ENCODE assay signal across 2 cellular contexts in the genomic region with DNA sequence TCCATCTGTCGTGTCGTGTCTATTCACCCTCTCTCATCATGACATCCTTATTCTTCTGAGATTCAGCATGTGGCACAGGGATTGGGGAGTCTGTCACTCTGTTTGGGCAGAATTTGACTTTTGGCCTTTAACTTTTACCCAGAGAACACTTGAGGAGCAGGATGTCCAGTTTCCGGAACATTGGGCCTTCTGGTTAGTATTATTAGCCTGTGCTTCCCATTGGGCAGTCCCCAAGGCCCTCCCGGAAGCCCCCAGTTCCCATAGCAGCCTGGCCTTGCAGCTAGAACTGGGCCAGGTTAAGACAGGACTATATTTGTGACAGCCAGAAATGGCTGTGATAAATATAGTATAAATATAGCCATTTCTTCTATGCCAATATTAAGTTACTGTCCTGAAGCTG.
A peak's percentile ranks its signal among the peaks of the same experiment; 100 is the strongest.
TF ChIP-seq lines count a peak whose summit lies in the region.

No MANE protein-coding gene starts in this region.

TF ChIP-seq in liver, 16 proteins besides CTCF, POLR2A, EP300 and RAD21:
- TF ChIP-seq RXRA (IDR thresholded peaks at IDR 0.05) (peak; percentile 34 to 50), ATF3 (IDR thresholded peaks at IDR 0.05) (no peak), GABPA (IDR thresholded peaks at IDR 0.05 in 1 of 2, conservative IDR thresholded peaks at IDR 0.05 in 1 of 2) (no peak), MAX (IDR thresholded peaks at IDR 0.05) (no peak), EGR1 (IDR thresholded peaks at IDR 0.05; ENCODE audit: low read depth in 2 of 2) (no peak), NR2F2 (IDR thresholded peaks at IDR 0.05) (peak; percentile 93), FOXA2 (IDR thresholded peaks at IDR 0.05) (no peak), HNF4G (IDR thresholded peaks at IDR 0.05) (no peak), FOXA1 (IDR thresholded peaks at IDR 0.05) (no peak), HNF4A (conservative IDR thresholded peaks at IDR 0.05) (no peak), TAF1 (conservative IDR thresholded peaks at IDR 0.05) (no peak), SP1 (IDR thresholded peaks at IDR 0.05) (peak; percentile 70), YY1 (IDR thresholded peaks at IDR 0.05) (no peak), JUND (IDR thresholded peaks at IDR 0.05) (no peak)
- TF ChIP-seq, protein P1, sequence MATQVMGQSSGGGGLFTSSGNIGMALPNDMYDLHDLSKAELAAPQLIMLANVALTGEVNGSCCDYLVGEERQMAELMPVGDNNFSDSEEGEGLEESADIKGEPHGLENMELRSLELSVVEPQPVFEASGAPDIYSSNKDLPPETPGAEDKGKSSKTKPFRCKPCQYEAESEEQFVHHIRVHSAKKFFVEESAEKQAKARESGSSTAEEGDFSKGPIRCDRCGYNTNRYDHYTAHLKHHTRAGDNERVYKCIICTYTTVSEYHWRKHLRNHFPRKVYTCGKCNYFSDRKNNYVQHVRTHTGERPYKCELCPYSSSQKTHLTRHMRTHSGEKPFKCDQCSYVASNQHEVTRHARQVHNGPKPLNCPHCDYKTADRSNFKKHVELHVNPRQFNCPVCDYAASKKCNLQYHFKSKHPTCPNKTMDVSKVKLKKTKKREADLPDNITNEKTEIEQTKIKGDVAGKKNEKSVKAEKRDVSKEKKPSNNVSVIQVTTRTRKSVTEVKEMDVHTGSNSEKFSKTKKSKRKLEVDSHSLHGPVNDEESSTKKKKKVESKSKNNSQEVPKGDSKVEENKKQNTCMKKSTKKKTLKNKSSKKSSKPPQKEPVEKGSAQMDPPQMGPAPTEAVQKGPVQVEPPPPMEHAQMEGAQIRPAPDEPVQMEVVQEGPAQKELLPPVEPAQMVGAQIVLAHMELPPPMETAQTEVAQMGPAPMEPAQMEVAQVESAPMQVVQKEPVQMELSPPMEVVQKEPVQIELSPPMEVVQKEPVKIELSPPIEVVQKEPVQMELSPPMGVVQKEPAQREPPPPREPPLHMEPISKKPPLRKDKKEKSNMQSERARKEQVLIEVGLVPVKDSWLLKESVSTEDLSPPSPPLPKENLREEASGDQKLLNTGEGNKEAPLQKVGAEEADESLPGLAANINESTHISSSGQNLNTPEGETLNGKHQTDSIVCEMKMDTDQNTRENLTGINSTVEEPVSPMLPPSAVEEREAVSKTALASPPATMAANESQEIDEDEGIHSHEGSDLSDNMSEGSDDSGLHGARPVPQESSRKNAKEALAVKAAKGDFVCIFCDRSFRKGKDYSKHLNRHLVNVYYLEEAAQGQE (IDR thresholded peaks at IDR 0.05), result no peak
- TF ChIP-seq, protein P2, sequence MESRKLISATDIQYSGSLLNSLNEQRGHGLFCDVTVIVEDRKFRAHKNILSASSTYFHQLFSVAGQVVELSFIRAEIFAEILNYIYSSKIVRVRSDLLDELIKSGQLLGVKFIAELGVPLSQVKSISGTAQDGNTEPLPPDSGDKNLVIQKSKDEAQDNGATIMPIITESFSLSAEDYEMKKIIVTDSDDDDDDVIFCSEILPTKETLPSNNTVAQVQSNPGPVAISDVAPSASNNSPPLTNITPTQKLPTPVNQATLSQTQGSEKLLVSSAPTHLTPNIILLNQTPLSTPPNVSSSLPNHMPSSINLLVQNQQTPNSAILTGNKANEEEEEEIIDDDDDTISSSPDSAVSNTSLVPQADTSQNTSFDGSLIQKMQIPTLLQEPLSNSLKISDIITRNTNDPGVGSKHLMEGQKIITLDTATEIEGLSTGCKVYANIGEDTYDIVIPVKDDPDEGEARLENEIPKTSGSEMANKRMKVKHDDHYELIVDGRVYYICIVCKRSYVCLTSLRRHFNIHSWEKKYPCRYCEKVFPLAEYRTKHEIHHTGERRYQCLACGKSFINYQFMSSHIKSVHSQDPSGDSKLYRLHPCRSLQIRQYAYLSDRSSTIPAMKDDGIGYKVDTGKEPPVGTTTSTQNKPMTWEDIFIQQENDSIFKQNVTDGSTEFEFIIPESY (IDR thresholded peaks at IDR 0.05), result no peak

TF ChIP-seq in HepG2, 621 proteins besides CTCF, POLR2A, EP300 and RAD21:
- TF ChIP-seq ZNF230 (CRISPR knock-in tag; IDR thresholded peaks at IDR 0.05) (no peak), MTF1 (CRISPR knock-in tag; IDR thresholded peaks at IDR 0.05) (no peak), KAT2B (IDR thresholded peaks at IDR 0.05; ENCODE audit: borderline replicate concordance, low read depth, low read length) (no peak), SKI (IDR thresholded peaks at IDR 0.05; ENCODE audit: partially characterized antibody) (no peak), GABPB1 (CRISPR knock-in tag; IDR thresholded peaks at IDR 0.05) (no peak), ZNF850 (CRISPR knock-in tag; conservative IDR thresholded peaks at IDR 0.05) (no peak), SP140L (CRISPR knock-in tag; IDR thresholded peaks at IDR 0.05; ENCODE audit: borderline replicate concordance) (no peak), DR1 (CRISPR knock-in tag; IDR thresholded peaks at IDR 0.05) (no peak), FOXM1 (CRISPR knock-in tag; IDR thresholded peaks at IDR 0.05) (no peak), KLF16 (CRISPR knock-in tag; IDR thresholded peaks at IDR 0.05) (no peak), SIN3B (IDR thresholded peaks at IDR 0.05; ENCODE audit: low read length) (no peak), ZMYM4 (CRISPR knock-in tag; IDR thresholded peaks at IDR 0.05) (no peak), HNRNPUL1 (IDR thresholded peaks at IDR 0.05; ENCODE audit: low read depth, low read length) (no peak), ESRRA (CRISPR knock-in tag; IDR thresholded peaks at IDR 0.05; ENCODE audit: low read depth) (no peak)
- TF ChIP-seq, protein P3, sequence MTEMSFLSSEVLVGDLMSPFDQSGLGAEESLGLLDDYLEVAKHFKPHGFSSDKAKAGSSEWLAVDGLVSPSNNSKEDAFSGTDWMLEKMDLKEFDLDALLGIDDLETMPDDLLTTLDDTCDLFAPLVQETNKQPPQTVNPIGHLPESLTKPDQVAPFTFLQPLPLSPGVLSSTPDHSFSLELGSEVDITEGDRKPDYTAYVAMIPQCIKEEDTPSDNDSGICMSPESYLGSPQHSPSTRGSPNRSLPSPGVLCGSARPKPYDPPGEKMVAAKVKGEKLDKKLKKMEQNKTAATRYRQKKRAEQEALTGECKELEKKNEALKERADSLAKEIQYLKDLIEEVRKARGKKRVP (CRISPR knock-in tag; IDR thresholded peaks at IDR 0.05), result no peak
